Comparison of ENCODE assay signal across 13 cellular contexts in genomic region chr10:66680886-66681285, GRCh38.
"Had no signal": no experiment of that assay in that cellular context is flagged by ENCODE, and none has a peak within 500 bp of the region (broad histone marks: within the 10 kb centered on the region; RNA-seq: fewer than 3 reads in every experiment).

No MANE protein-coding gene starts in this region.

- DNase-seq: activated B cell treated with CpG ODN at 0.5 μM for 24 hours; activated CD4-positive, alpha-beta T cell treated with anti-CD3 and anti-CD28 coated beads, Interleukin-2, amount 50 U/mL, for 1 hour; activated effector memory CD4-positive, alpha-beta T cell treated with Interleukin-2 at 50 U/mL for 16 hours; colonic mucosa; left colon; naive thymus-derived CD4-positive, alpha-beta T cell; right cardiac atrium; tibial artery had no signal

- H3K4me3 ChIP-seq: colonic mucosa, tibial artery had no signal

- H3K4me3 Mint-ChIP-seq: activated B cell treated with CpG ODN at 0.5 μM for 24 hours; naive thymus-derived CD4-positive, alpha-beta T cell; stimulated activated effector memory CD8-positive, alpha-beta T cell treated with anti-CD3 and anti-CD28 coated beads, Interleukin-12 subunit alpha, Interleukin-12 subunit beta, amount 100 ng/mL, for 72 hours; T-helper 1 cell treated with Interleukin-12 subunit alpha and Interleukin-12 subunit beta and Interleukin-4 antibody, amounts not matched to agents 30 μg/mL and 1 μg/mL, for 36 hours had no signal

- ATAC-seq: activated naive CD4-positive, alpha-beta T cell treated with anti-CD3 and anti-CD28 coated beads, Interleukin-2, amount 50 U/mL, for 72 hours; left colon; naive thymus-derived CD4-positive, alpha-beta T cell; right cardiac atrium; stimulated activated effector memory CD8-positive, alpha-beta T cell treated with anti-CD3 and anti-CD28 coated beads, Interleukin-12 subunit alpha, Interleukin-12 subunit beta, amount 100 ng/mL, for 72 hours had no signal

- H3K36me3 ChIP-seq: colonic mucosa, neutrophil, tibial artery had no signal

- H3K9me3 ChIP-seq: colonic mucosa, neutrophil, tibial artery had no signal

- H3K27ac Mint-ChIP-seq: activated B cell treated with CpG ODN at 0.5 μM for 24 hours; activated naive CD4-positive, alpha-beta T cell treated with anti-CD3 and anti-CD28 coated beads, Interleukin-2, amount 50 U/mL, for 72 hours; naive thymus-derived CD4-positive, alpha-beta T cell; progenitor cell of endocrine pancreas; stimulated activated effector memory CD8-positive, alpha-beta T cell treated with anti-CD3 and anti-CD28 coated beads, Interleukin-12 subunit alpha, Interleukin-12 subunit beta, amount 100 ng/mL, for 72 hours; T-helper 1 cell treated with Interleukin-12 subunit alpha and Interleukin-12 subunit beta and Interleukin-4 antibody, amounts not matched to agents 30 μg/mL and 1 μg/mL, for 36 hours had no signal

- H3K27me3 Mint-ChIP-seq: activated B cell treated with CpG ODN at 0.5 μM for 24 hours; naive thymus-derived CD4-positive, alpha-beta T cell had no signal

- H3K4me1 ChIP-seq: colonic mucosa, tibial artery had no signal

- H3K4me1 Mint-ChIP-seq: activated B cell treated with CpG ODN at 0.5 μM for 24 hours; naive thymus-derived CD4-positive, alpha-beta T cell; stimulated activated effector memory CD8-positive, alpha-beta T cell treated with anti-CD3 and anti-CD28 coated beads, Interleukin-12 subunit alpha, Interleukin-12 subunit beta, amount 100 ng/mL, for 72 hours had no signal

- H3K9me3 Mint-ChIP-seq: T-helper 1 cell treated with Interleukin-12 subunit alpha and Interleukin-12 subunit beta and Interleukin-4 antibody, amounts not matched to agents 30 μg/mL and 1 μg/mL, for 36 hours had no signal

- H3K36me3 Mint-ChIP-seq: activated naive CD4-positive, alpha-beta T cell treated with anti-CD3 and anti-CD28 coated beads, Interleukin-2, amount 50 U/mL, for 72 hours; naive thymus-derived CD4-positive, alpha-beta T cell; stimulated activated effector memory CD8-positive, alpha-beta T cell treated with anti-CD3 and anti-CD28 coated beads, Interleukin-12 subunit alpha, Interleukin-12 subunit beta, amount 100 ng/mL, for 72 hours had no signal

- H3K27me3 ChIP-seq: colonic mucosa, neutrophil, tibial artery had no signal

- H3K27ac ChIP-seq: colonic mucosa, neutrophil, tibial artery had no signal
